In genomic region chr22:37202706-37203105, GRCh38 we compare ENCODE assay signal across 18 cellular contexts. TPM values are rescaled to one million over a fixed set of nuclear protein-coding genes. Genes with fewer than 3 reads are reported as not detected.
DNase-seq lines count a peak whose midpoint lies in the region; ATAC-seq and TF ChIP-seq lines count a peak whose summit lies in the region.
"Had no signal": no experiment of that assay in that cellular context is flagged by ENCODE, and none has a peak within 500 bp of the region (broad histone marks: within the 10 kb centered on the region; RNA-seq: fewer than 3 reads in every experiment).

No MANE protein-coding gene starts in this region.

- H3K4me3 ChIP-seq in neural progenitor cell = no peak overlapping the region
- H3K4me3 ChIP-seq in aorta (ENCODE audit: low read length in 2 of 2) = no peak overlapping the region
- H3K4me3 ChIP-seq: BLaER1, HAP-1 had no signal

- H3K36me3 ChIP-seq in neural progenitor cell (no peaks in the 10 kb centered on the region), aorta (ENCODE audit: control insufficient read depth in 1 of 2, insufficient read depth in 2 of 2, low read length in 1 of 2) (no peaks in the 10 kb centered on the region)
- H3K36me3 ChIP-seq: BLaER1, HAP-1 had no signal

- no peaks in the 10 kb centered on the region for H4K20me1 ChIP-seq in neural progenitor cell (ENCODE audit: low read depth)
- H4K20me1 ChIP-seq: BLaER1 had no signal

- H3K9me3 ChIP-seq in neural progenitor cell (ENCODE audit: low read depth) = no peaks in the 10 kb centered on the region
- H3K9me3 ChIP-seq in aorta (ENCODE audit: control insufficient read depth, low read length) = no peaks in the 10 kb centered on the region
- H3K9me3 ChIP-seq: BLaER1, HAP-1 had no signal

- TF ChIP-seq POLR2A in GM18505 (IDR thresholded peaks at IDR 0.05; ENCODE audit: borderline replicate concordance, extremely low read depth, insufficient read depth, insufficient read length) = no peak

- H3K36me3 Mint-ChIP-seq in natural killer cell treated with Interleukin-12 subunit alpha and Interleukin-12 subunit beta and Interleukin-15 and Interleukin-18, amount 100 ng/mL, for 72 hours = no peaks in the 10 kb centered on the region
- no peaks in the 10 kb centered on the region for H3K36me3 Mint-ChIP-seq in natural killer cell
- H3K36me3 Mint-ChIP-seq in neural progenitor cell = no peaks in the 10 kb centered on the region

- H3K27ac Mint-ChIP-seq in natural killer cell treated with Interleukin-12 subunit alpha and Interleukin-12 subunit beta and Interleukin-15 and Interleukin-18, amount 100 ng/mL, for 72 hours = peak overlapping the region in 1 of 2 donors; percentile 37
- H3K27ac Mint-ChIP-seq in natural killer cell (no peak overlapping the region), neural progenitor cell (peak overlapping the region; percentile 42)

- H3K27me3 ChIP-seq in neural progenitor cell (no peaks in the 10 kb centered on the region), aorta (ENCODE audit: control insufficient read depth in 1 of 2, insufficient read depth in 2 of 2, low read length in 1 of 2) (no peaks in the 10 kb centered on the region)
- H3K27me3 ChIP-seq: BLaER1 had no signal

- H3K4me1 Mint-ChIP-seq in natural killer cell treated with Interleukin-12 subunit alpha and Interleukin-12 subunit beta and Interleukin-15 and Interleukin-18, amount 100 ng/mL, for 72 hours (ENCODE audit: low read depth in 2 of 2) = peaks cover 11 to 14% of the 10 kb centered on the region in 2 donors
- peaks cover 14 to 23% of the 10 kb centered on the region in 2 donors for H3K4me1 Mint-ChIP-seq in natural killer cell
- peaks cover 17% of the 10 kb centered on the region for H3K4me1 Mint-ChIP-seq in neural progenitor cell

- intact Hi-C loops in natural killer cell (cut with micrococcal nuclease) = no loop called here
- intact Hi-C loops in aorta (cut with DNase I) = no loop called here

- H2AFZ ChIP-seq in neural progenitor cell (replicated peaks) = no peak overlapping the region

- H3K9me3 Mint-ChIP-seq in natural killer cell treated with Interleukin-12 subunit alpha and Interleukin-12 subunit beta and Interleukin-15 and Interleukin-18, amount 100 ng/mL, for 72 hours = no peaks in the 10 kb centered on the region
- H3K9me3 Mint-ChIP-seq in natural killer cell (no peaks in the 10 kb centered on the region), neural progenitor cell (no peaks in the 10 kb centered on the region)

- H3F3A ChIP-seq in neural progenitor cell (ENCODE audit: low read depth) = peaks cover 6% of the 10 kb centered on the region

- no peak for ATAC-seq in natural killer cell treated with Interleukin-12 subunit alpha and Interleukin-12 subunit beta and Interleukin-15 and Interleukin-18, amount 100 ng/mL, for 72 hours
- ATAC-seq in natural killer cell (no peak), aorta (ENCODE audit: low FRiP score) (no peak), GM18505 (IDR thresholded peaks at IDR 0.05; ENCODE audit: unreplicated experiment) (no peak)

- no peak overlapping the region for H3K4me3 Mint-ChIP-seq in natural killer cell treated with Interleukin-12 subunit alpha and Interleukin-12 subunit beta and Interleukin-15 and Interleukin-18, amount 100 ng/mL, for 72 hours
- H3K4me3 Mint-ChIP-seq in natural killer cell = no peak overlapping the region
- peak overlapping the region; percentile 38 for H3K4me3 Mint-ChIP-seq in neural progenitor cell

- H3K79me2 ChIP-seq in neural progenitor cell (ENCODE audit: low read depth) = no peaks in the 10 kb centered on the region

- DNase-seq in DMS 273 (lab: John Stamatoyannopoulos, UW; ENCODE audit: unreplicated experiment) = peak; percentile 13
- DNase-seq in DMS 273 treated with DMSO at 0.1 percent for 48 hours (lab: John Stamatoyannopoulos, UW) = no peak
- DNase-seq in natural killer cell treated with Interleukin-12 subunit alpha and Interleukin-12 subunit beta and Interleukin-15 and Interleukin-18, amount 100 ng/mL, for 72 hours (ENCODE audit: low spot score) = peak; percentile 41
- no peak for DNase-seq in natural killer cell
- no peak for DNase-seq in neural progenitor cell (ENCODE audit: low spot score)
- DNase-seq in aorta = peak; percentile 39 to 61
- no peak for DNase-seq in ureter (ENCODE audit: low spot score)
- DNase-seq: NCI-H1436 treated with DMSO at 0.1 percent for 48 hours; NCI-H2081; NCI-H2227 treated with DMSO at 0.1 percent for 48 hours; NCI-H524 treated with DMSO at 0.1 percent for 48 hours; NK-92 treated with Interleukin-12 subunit alpha and Interleukin-12 subunit beta, amount 100 ng/mL, for 24 hours; OCI-M1 had no signal

- no peak overlapping the region for H3K4me2 ChIP-seq in neural progenitor cell
- H3K4me2 ChIP-seq: BLaER1 had no signal

- H3K27ac ChIP-seq in neural progenitor cell (no peak overlapping the region), aorta (ENCODE audit: low read depth in 1 of 2, low read length in 2 of 2) (no peak overlapping the region)
- H3K27ac ChIP-seq: 22Rv1, BLaER1 had no signal

- WGBS in aorta, 2 donors = 83 to 91% methylated on average over 11 of the region's 11 CpGs

- no peak overlapping the region for H3K9ac ChIP-seq in neural progenitor cell
- H3K9ac ChIP-seq: BLaER1 had no signal

- no peaks in the 10 kb centered on the region for H3K27me3 Mint-ChIP-seq in natural killer cell treated with Interleukin-12 subunit alpha and Interleukin-12 subunit beta and Interleukin-15 and Interleukin-18, amount 100 ng/mL, for 72 hours
- H3K27me3 Mint-ChIP-seq in natural killer cell (ENCODE audit: low read depth in 2 of 2) (no peaks in the 10 kb centered on the region), neural progenitor cell (ENCODE audit: insufficient read depth, low read depth) (peaks cover 4% of the 10 kb centered on the region)

- TF ChIP-seq CTCF in natural killer cell (IDR thresholded peaks at IDR 0.05) (no peak), neural progenitor cell (IDR thresholded peaks at IDR 0.05) (no peak)

- H3K4me1 ChIP-seq in neural progenitor cell = no peaks in the 10 kb centered on the region
- no peaks in the 10 kb centered on the region for H3K4me1 ChIP-seq in aorta (ENCODE audit: control insufficient read depth in 1 of 2, insufficient read depth in 2 of 2, low read length in 2 of 2)

RNA-seq across cellular contexts. Expression of gene SSTR3, which starts 9.6 kb away (rescaled TPM):
- under 1 TPM; 0.11 to 0.29 TPM for total RNA-seq in natural killer cell treated with Interleukin-12 subunit alpha and Interleukin-12 subunit beta and Interleukin-15 and Interleukin-18, amount 100 ng/mL, for 72 hours
- total RNA-seq in natural killer cell (under 1 TPM; 0.20 to 0.64 (median 0.23) TPM), neural progenitor cell (ENCODE audit: low replicate concordance) (0.19 and 0.53 TPM in 2 replicates), aorta (not detected), ureter (not detected)
- not detected for polyA plus RNA-seq in aorta
- total RNA-seq: HT1080 had no signal

RNA-seq across cellular contexts. Expression of gene C1QTNF6, which starts 14.7 kb away (rescaled TPM):
- total RNA-seq in natural killer cell treated with Interleukin-12 subunit alpha and Interleukin-12 subunit beta and Interleukin-15 and Interleukin-18, amount 100 ng/mL, for 72 hours = 1 to 10 TPM; 1.3 to 3.9 TPM
- total RNA-seq in natural killer cell = 10 to 100 TPM in 1 of 3 donors, 1 to 10 TPM in 2; 6.0 to 10.3 (median 6.7) TPM
- total RNA-seq in neural progenitor cell (ENCODE audit: low replicate concordance) = 7.2 and 12.2 TPM in 2 replicates
- total RNA-seq in aorta = 1 to 10 TPM; 2.4 to 7.0 TPM
- polyA plus RNA-seq in aorta = 10 to 100 TPM in 1 of 2 donors, 1 to 10 TPM in 1; 3.1 to 11.9 TPM
- 9.4 TPM for total RNA-seq in ureter

RNA-seq across cellular contexts. Expression of gene RAC2, which starts 41.4 kb away (rescaled TPM):
- total RNA-seq in natural killer cell treated with Interleukin-12 subunit alpha and Interleukin-12 subunit beta and Interleukin-15 and Interleukin-18, amount 100 ng/mL, for 72 hours = 1,000 to 10,000 TPM in 1 of 2 donors, 100 to 1,000 TPM in 1; 666 to 1,078 TPM
- 100 to 1,000 TPM; 647 to 744 (median 741) TPM for total RNA-seq in natural killer cell
- 1.7 and 2.1 TPM in 2 replicates for total RNA-seq in neural progenitor cell (ENCODE audit: low replicate concordance)
- total RNA-seq in aorta = 10 to 100 TPM; 16.8 to 19.8 TPM
- 10 to 100 TPM in 1 of 2 donors, 1 to 10 TPM in 1; 3.6 to 14.5 TPM for polyA plus RNA-seq in aorta
- total RNA-seq in ureter = 30.4 TPM

RNA-seq across cellular contexts. Expression of gene IL2RB, which starts 53.0 kb away (rescaled TPM):
- total RNA-seq in natural killer cell treated with Interleukin-12 subunit alpha and Interleukin-12 subunit beta and Interleukin-15 and Interleukin-18, amount 100 ng/mL, for 72 hours = 100 to 1,000 TPM; 508 to 635 TPM
- 1,000 to 10,000 TPM in 2 of 3 donors, 100 to 1,000 TPM in 1; 905 to 1,386 (median 1,021) TPM for total RNA-seq in natural killer cell
- 0.62 TPM in 1 of 2 replicates, not detected in the other for total RNA-seq in neural progenitor cell (ENCODE audit: low replicate concordance)
- total RNA-seq in aorta = 1 to 10 TPM; 2.0 to 4.5 TPM
- polyA plus RNA-seq in aorta = 1 to 10 TPM in 1 of 2 donors, under 1 TPM in 1; 0.23 to 1.3 TPM
- total RNA-seq in ureter = 7.5 TPM

Comparison
In these comparisons a context has a peak if more than half of its experiments do, and no peak if none do; other contexts are left out.
1. DNase-seq: peak in DMS 273 (single experiment), natural killer cell treated with Interleukin-12 subunit alpha and Interleukin-12 subunit beta and Interleukin-15 and Interleukin-18, amount 100 ng/mL, for 72 hours (single experiment) and aorta (2 of 2); none in DMS 273 treated with DMSO at 0.1 percent for 48 hours (single experiment), natural killer cell (single experiment), neural progenitor cell (single experiment) and ureter (single experiment).
2. RNA of gene RAC2, which starts 41.4 kb away (total RNA-seq): 666 to 1,078 TPM in natural killer cell treated with Interleukin-12 subunit alpha and Interleukin-12 subunit beta and Interleukin-15 and Interleukin-18, amount 100 ng/mL, for 72 hours and 647 to 744 TPM in natural killer cell; 30.4 TPM in ureter (single experiment), 16.8 to 19.8 TPM in aorta and 1.7 to 2.1 TPM in neural progenitor cell; every median in the first group is over 10 times any median in the second.